18 cellular contexts compared by ENCODE assay signal in genomic region chr2:128803222-128803621, GRCh38.
"Had no signal": no experiment of that assay in that cellular context is flagged by ENCODE, and none has a peak within 500 bp of the region (broad histone marks: within the 10 kb centered on the region; RNA-seq: fewer than 3 reads in every experiment).

No MANE protein-coding gene starts in this region.

- H3K4me3 Mint-ChIP-seq: memory B cell, mesothelial cell of epicardium, natural killer cell, neural crest cell had no signal

- ATAC-seq: gastrocnemius medialis, heart right ventricle, lower lobe of right lung, natural killer cell, sciatic nerve, upper lobe of right lung had no signal

- DNase-seq: cortex of kidney; dorsolateral prefrontal cortex; effector CD8-positive, alpha-beta T cell; gastrocnemius medialis; heart right ventricle; hypothalamus; left ventricle myocardium inferior; lower lobe of right lung; natural killer cell; posterior cingulate gyrus; spleen; stimulated activated naive CD4-positive, alpha-beta T cell treated with Interleukin-2 at 50 U/mL for 16 hours; tibial artery; upper lobe of right lung had no signal

- H3K27me3 Mint-ChIP-seq: memory B cell had no signal

- H3K9me3 Mint-ChIP-seq: memory B cell, natural killer cell had no signal

- H3K27ac Mint-ChIP-seq: memory B cell, mesothelial cell of epicardium, natural killer cell had no signal

- H3K4me1 Mint-ChIP-seq: memory B cell, natural killer cell, neural crest cell had no signal
